ENCODE assay signal across 8 cellular contexts in the genomic region with DNA sequence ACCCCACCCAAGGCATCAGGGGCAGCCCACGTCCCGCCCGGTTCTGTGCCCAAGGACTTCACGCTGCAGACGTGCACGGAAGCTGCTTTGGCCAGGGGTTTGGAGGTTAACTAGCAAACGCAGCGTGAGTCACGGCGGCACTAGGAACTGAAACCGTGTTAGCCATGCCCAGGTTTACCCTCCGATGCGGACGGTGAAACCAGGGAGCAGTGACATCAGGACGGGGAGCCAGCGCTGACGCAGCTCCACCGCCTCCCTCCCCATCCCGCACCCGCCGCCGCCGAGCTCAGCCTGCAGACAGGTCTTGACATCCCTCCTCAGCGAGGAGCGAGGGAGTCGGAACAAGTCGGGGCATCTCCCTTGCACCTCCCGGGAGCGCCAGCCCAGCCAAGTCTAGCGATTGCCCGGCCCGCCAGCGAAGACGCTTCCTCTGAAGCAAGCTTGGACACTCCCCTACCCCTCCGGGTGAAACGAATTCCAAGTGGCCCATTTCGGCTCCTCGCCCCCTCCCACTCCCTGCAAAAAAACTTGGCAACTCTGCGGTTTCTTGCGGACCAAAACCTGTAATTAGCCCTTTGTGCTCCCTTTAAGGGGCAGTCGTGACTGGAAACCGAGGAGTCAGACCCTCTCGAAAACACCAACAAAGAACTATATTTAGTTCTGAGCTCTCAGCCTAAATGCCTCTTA. TPM values are rescaled to one million over a fixed set of nuclear protein-coding genes. Genes with fewer than 3 reads are reported as not detected.
A peak's percentile ranks its signal among the peaks of the same experiment; 100 is the strongest.
DNase-seq lines count a peak whose midpoint lies in the region; ATAC-seq and TF ChIP-seq lines count a peak whose summit lies in the region.

No MANE protein-coding gene starts in this region.

- H3K27ac ChIP-seq in adrenal gland: peak overlapping the region; percentile 82 to 93 (median 90)
- peak overlapping the region; percentile 94 for H3K27ac ChIP-seq in left ventricle myocardium inferior (replicated peaks)
- H3K27ac ChIP-seq in prostate gland: peak overlapping the region; percentile 86 to 94
- H3K27ac ChIP-seq in uterus: peak overlapping the region; percentile 92 to 93

- H3K27me3 ChIP-seq in adrenal gland: no peaks in the 10 kb centered on the region
- H3K27me3 ChIP-seq in left ventricle myocardium inferior (ENCODE audit: low read depth): no peaks in the 10 kb centered on the region
- H3K27me3 ChIP-seq in prostate gland (replicated peaks; ENCODE audit: insufficient read depth): no peaks in the 10 kb centered on the region
- H3K27me3 ChIP-seq in uterus: no peaks in the 10 kb centered on the region

- no peak for TF ChIP-seq CTCF in adrenal gland (IDR thresholded peaks at IDR 0.05)
- TF ChIP-seq CTCF in left ventricle myocardium inferior (IDR thresholded peaks at IDR 0.05; ENCODE audit: borderline replicate concordance): no peak
- TF ChIP-seq CTCF in prostate gland (IDR thresholded peaks at IDR 0.05): no peak
- peak in 1 of 4 experiments; percentile 7 for TF ChIP-seq CTCF in uterus (IDR thresholded peaks at IDR 0.05)

- TF ChIP-seq POLR2A in adrenal gland (IDR thresholded peaks at IDR 0.05) (peak; percentile 31 to 68), prostate gland (IDR thresholded peaks at IDR 0.05) (peak; percentile 59), uterus (IDR thresholded peaks at IDR 0.05) (peak in 1 of 2 donors; percentile 26)

- H3K36me3 ChIP-seq in adrenal gland (replicated peaks in 1 of 2) (no peaks in the 10 kb centered on the region), left ventricle myocardium inferior (no peaks in the 10 kb centered on the region), prostate gland (no peaks in the 10 kb centered on the region), uterus (no peaks in the 10 kb centered on the region)

- DNase-seq in D341Med (ENCODE audit: low spot score) (peak; percentile 76), HUDEP-2 (lab: John Stamatoyannopoulos, UW; ENCODE audit: unreplicated experiment in 76 of 76) (peak in 68 of 76 experiments; percentile 17 to 78 (median 55)), SW 1271 (lab: John Stamatoyannopoulos, UW) (peak; percentile 64 to 85), adrenal gland (peak; percentile 80 to 92 (median 88)), left ventricle myocardium inferior (peak; percentile 70), prostate gland (ENCODE audit: low spot score) (peak; percentile 89), uterus (peak; percentile 72)

- H3K9me3 ChIP-seq in adrenal gland (replicated peaks in 1 of 3) (no peaks in the 10 kb centered on the region), left ventricle myocardium inferior (replicated peaks) (no peaks in the 10 kb centered on the region), prostate gland (no peaks in the 10 kb centered on the region), uterus (no peaks in the 10 kb centered on the region)

- H3K4me1 ChIP-seq in adrenal gland (replicated peaks in 1 of 2) (peaks cover 0 to 6% of the 10 kb centered on the region in 2 donors), left ventricle myocardium inferior (peaks cover 49% of the 10 kb centered on the region), prostate gland (replicated peaks) (no peaks in the 10 kb centered on the region), uterus (no peaks in the 10 kb centered on the region)

- 0 to 1% (median 0%) methylated on average over 9 to 43 of the region's 43 CpGs for WGBS in adrenal gland, 4 donors
- 0% methylated on average over 43 of the region's 43 CpGs for WGBS in prostate gland

- intact Hi-C loops in adrenal gland (cut with DNase I) (no loop called here), left ventricle myocardium inferior (cut with micrococcal nuclease) (loop anchor here (10.0 kb wide), 1 partner anchor 124 kb away; no protein-coding TSS in a partner anchor), prostate gland (cut with DNase I) (loop anchor here (10.0 kb wide), 2 partner anchors 106 to 434 kb away; no protein-coding TSS in a partner anchor), uterus (cut with DNase I; ENCODE audit: low total_unique reads) (no loop called here)

- peak overlapping the region; percentile 47 to 87 (median 57) for H3K4me3 ChIP-seq in adrenal gland
- H3K4me3 ChIP-seq in left ventricle myocardium inferior: peak overlapping the region; percentile 97
- peak overlapping the region; percentile 83 to 87 for H3K4me3 ChIP-seq in prostate gland
- H3K4me3 ChIP-seq in uterus: peak overlapping the region; percentile 56 to 78

- peak; percentile 27 for ATAC-seq in GM21390 (IDR thresholded peaks at IDR 0.05; ENCODE audit: unreplicated experiment)

RNA-seq across cellular contexts. Expression of a gene that starts 1.4 kb away (rescaled TPM):
- total RNA-seq in adrenal gland (10 to 100 TPM in 7 of 8 donors, 1 to 10 TPM in 1; 9.2 to 25.1 (median 11.7) TPM), left ventricle myocardium inferior (2.7 TPM), prostate gland (10 to 100 TPM in 1 of 2 donors, 1 to 10 TPM in 1; 8.3 to 13.8 TPM), uterus (10 to 100 TPM in 1 of 4 donors, 1 to 10 TPM in 3; 1.8 to 20.5 (median 8.6) TPM)
- 1 to 10 TPM; 2.9 to 4.8 (median 2.9) TPM for polyA plus RNA-seq in adrenal gland

Comparison
In these comparisons a context has a peak if more than half of its experiments do, and no peak if none do; other contexts are left out.
1. Peak in every context shown above with its lines: DNase-seq, ATAC-seq, H3K4me3 ChIP-seq and H3K27ac ChIP-seq.
2. intact Hi-C loops: an anchor here in left ventricle myocardium inferior (10.0 kb wide) and prostate gland (10.0 kb wide); none called in adrenal gland and uterus.